ENCODE assay signal across 8 cellular contexts in the genomic region with DNA sequence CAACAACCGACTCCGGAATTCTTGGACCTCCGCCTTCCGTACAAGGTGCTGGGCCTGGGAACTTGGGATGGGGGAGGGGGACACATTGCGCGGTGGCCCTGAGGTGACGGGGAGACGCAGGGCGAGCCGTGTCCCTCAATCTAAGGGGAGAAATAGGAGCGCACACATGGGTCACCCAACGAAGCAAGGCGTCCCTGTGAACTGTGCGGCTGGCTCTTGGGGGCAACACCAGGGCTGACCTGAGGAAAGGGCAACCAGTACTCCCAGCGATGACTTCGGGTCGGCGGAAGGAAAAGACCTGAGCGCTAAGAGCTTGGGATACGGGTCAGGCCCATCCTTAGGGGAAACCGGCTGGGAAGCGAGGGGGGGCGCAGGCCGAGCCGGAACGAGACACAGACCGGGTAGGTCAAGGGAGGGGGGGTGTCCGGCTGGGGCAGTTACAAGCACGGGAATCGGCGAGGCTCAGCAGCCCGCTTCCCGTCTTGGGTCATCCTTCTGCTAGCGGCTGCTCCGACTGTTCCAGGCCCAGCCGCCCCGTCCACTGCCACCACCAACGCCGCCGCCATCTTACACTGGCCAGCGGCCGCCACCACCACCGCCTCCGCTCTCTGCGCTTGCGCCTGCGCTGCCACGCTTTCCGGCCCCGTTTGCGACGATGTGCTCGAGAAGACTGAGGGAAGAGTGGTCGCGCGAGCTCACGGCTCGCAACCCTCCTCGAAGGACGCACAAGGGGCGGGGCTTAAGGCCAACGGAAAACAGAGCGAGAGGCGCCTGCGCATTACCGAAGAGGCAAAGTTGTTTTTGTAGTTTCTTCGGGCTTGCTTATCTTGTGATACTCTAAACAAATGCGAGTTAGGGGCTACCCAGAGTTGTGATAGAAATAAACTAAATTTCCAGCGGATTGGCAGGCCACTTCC. TPM values are rescaled to one million over a fixed set of nuclear protein-coding genes. Genes with fewer than 3 reads are reported as not detected.
DNase-seq lines count a peak whose midpoint lies in the region; ATAC-seq and TF ChIP-seq lines count a peak whose summit lies in the region.

A gene (minus strand): TSS at position 672 of the 917 bp plus-strand sequence. CDS start 18,541 bp downstream, outside the sequence.

- peak within 1 kb of the TSS; percentile 99 for H3K27ac ChIP-seq in coronary artery

- H3K27me3 ChIP-seq in BJ (ENCODE audit: control insufficient read depth, insufficient read depth, low read length) = no peaks in the 10 kb centered on the region

- POLR2A ChIA-PET in BJ (lab: Charles Lee) = interaction anchor here (0.6 kb wide), 1 partner anchor 58 kb away, joined by 4 read pairs; no protein-coding TSS in a partner anchor

- DNase-seq in BJ (ENCODE audit: low read depth) (peak; percentile 84), NCI-H526 treated with DMSO at 0.1 percent for 48 hours (lab: John Stamatoyannopoulos, UW) (peak; percentile 98), coronary artery (ENCODE audit: low spot score) (peak; percentile 98), left colon (peak; percentile 99)
- peak; percentile 100 for DNase-seq in activated CD4-positive, alpha-beta T cell treated with anti-CD3 and anti-CD28 coated beads, Interleukin-2, amount 10 ng/mL, durations not matched to agents 24 days and 14 days
- DNase-seq in stimulated activated CD4-positive, alpha-beta T cell treated with anti-CD3 and anti-CD28 coated beads, Interleukin-1b, Interleukin-23, amount 100 ng/mL, for 48 hours = peak; percentile 98

- H3K36me3 ChIP-seq in BJ (ENCODE audit: control insufficient read depth, insufficient read depth, low read length) = no peaks in the 10 kb centered on the region

- H3K27me3 Mint-ChIP-seq in activated CD4-positive, alpha-beta T cell treated with anti-CD3 and anti-CD28 coated beads, Interleukin-2, amount 10 ng/mL, durations not matched to agents 24 days and 14 days = no peaks in the 10 kb centered on the region

- H3K4me1 Mint-ChIP-seq in activated CD4-positive, alpha-beta T cell treated with anti-CD3 and anti-CD28 coated beads, Interleukin-2, amount 10 ng/mL, durations not matched to agents 24 days and 14 days = peaks cover 31% of the 10 kb centered on the region

- intact Hi-C loops in activated CD4-positive, alpha-beta T cell treated with anti-CD3 and anti-CD28 coated beads, Interleukin-2, amount 10 ng/mL, durations not matched to agents 24 days and 14 days (cut with micrococcal nuclease) = loop anchor here (1.0 to 5.0 kb wide), 6 partner anchors 23 to 360 kb away; a partner anchor contains a TSS
- intact Hi-C loops in left colon (cut with DNase I, micrococcal nuclease) = no loop called here

- H3K27ac Mint-ChIP-seq in activated CD4-positive, alpha-beta T cell treated with anti-CD3 and anti-CD28 coated beads, Interleukin-2, amount 10 ng/mL, durations not matched to agents 24 days and 14 days = peak within 1 kb of the TSS; percentile 99

- H3K36me3 Mint-ChIP-seq in activated CD4-positive, alpha-beta T cell treated with anti-CD3 and anti-CD28 coated beads, Interleukin-2, amount 10 ng/mL, durations not matched to agents 24 days and 14 days (ENCODE audit: low read depth) = peaks cover 22% of the 10 kb centered on the region

- peak within 1 kb of the TSS; percentile 99 for H3K4me3 Mint-ChIP-seq in activated CD4-positive, alpha-beta T cell treated with anti-CD3 and anti-CD28 coated beads, Interleukin-2, amount 10 ng/mL, durations not matched to agents 24 days and 14 days

- CTCF ChIA-PET in BJ (lab: Yijun Ruan, JAX) = interaction anchor here (0.9 to 3.3 kb wide), 7 partner anchors 10 to 184 kb away, joined by 3 to 25 read pairs (median 3); no protein-coding TSS in a partner anchor

- H3K4me3 ChIP-seq in BJ (ENCODE audit: low read depth, low read length) = peak within 1 kb of the TSS; percentile 90
- peak within 1 kb of the TSS; percentile 99 for H3K4me3 ChIP-seq in coronary artery

- no peak for TF ChIP-seq CTCF in BJ (IDR thresholded peaks at IDR 0.05; ENCODE audit: insufficient read depth, low read depth, low read length)
- TF ChIP-seq CTCF in coronary artery (IDR thresholded peaks at IDR 0.05) = no peak

- no peaks in the 10 kb centered on the region for H3K9me3 Mint-ChIP-seq in activated CD4-positive, alpha-beta T cell treated with anti-CD3 and anti-CD28 coated beads, Interleukin-2, amount 10 ng/mL, durations not matched to agents 24 days and 14 days

- peak; percentile 89 for ATAC-seq in GM19324 (IDR thresholded peaks at IDR 0.05; ENCODE audit: low FRiP score, unreplicated experiment)
- ATAC-seq in HG03469 (IDR thresholded peaks at IDR 0.05; ENCODE audit: unreplicated experiment) = peak; percentile 57
- ATAC-seq in left colon = peak; percentile 95

RNA-seq across cellular contexts. Expression of the gene that starts here (rescaled TPM):
- polyA plus RNA-seq in BJ (2011; rRNA removed) = 84.0 and 87.3 TPM in 2 replicates
- 45.5 and 56.8 TPM in 2 replicates for polyA minus RNA-seq in BJ (2011; rRNA and poly(A)+ RNA removed)
- total RNA-seq in activated CD4-positive, alpha-beta T cell treated with anti-CD3 and anti-CD28 coated beads, Interleukin-2, amount 10 ng/mL, durations not matched to agents 24 days and 14 days = 117 and 121 TPM in 2 replicates
- 10 to 100 TPM; 83.3 to 92.8 TPM for total RNA-seq in left colon

Comparison
In these comparisons a context has a peak if more than half of its experiments do, and no peak if none do; other contexts are left out.
1. Peak in every context shown above with its lines: DNase-seq, ATAC-seq, H3K4me3 ChIP-seq and H3K27ac ChIP-seq.